In the genomic region with DNA sequence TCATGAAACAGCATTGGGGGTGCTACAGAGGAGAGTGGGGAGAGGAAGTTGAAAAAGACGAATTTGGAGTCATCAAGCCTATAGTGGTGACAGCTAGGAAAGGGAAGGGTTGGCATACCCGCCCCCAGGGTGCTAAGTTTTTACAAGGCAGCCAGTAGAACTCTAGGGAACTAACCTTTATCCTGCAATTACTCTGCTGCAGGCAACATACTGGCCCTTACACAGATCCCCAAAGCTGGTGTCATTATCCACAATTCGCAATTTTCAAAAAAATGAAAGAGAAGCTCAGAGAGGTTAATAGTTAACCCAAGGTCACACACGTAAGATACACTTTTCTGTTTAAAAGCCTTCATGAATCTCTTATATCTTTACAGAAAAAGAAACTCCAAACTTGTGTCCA, we compare ENCODE assay signal across 1 cellular context.
TF ChIP-seq lines count a peak whose summit lies in the region.

No MANE protein-coding gene starts in this region.

TF ChIP-seq in HepG2, 621 proteins besides CTCF, POLR2A, EP300 and RAD21 (continued from another document):
- TF ChIP-seq ZBTB7B (CRISPR knock-in tag; IDR thresholded peaks at IDR 0.05) (no peak), FOSL2 (CRISPR knock-in tag; IDR thresholded peaks at IDR 0.05) (no peak)
TF ChIP-seq in HepG2: peak in this region for 0.
